19 cellular contexts compared by ENCODE assay signal in genomic region chr14:37447883-37448391, GRCh38.
A peak's percentile ranks its signal among the peaks of the same experiment; 100 is the strongest.
DNase-seq lines count a peak whose midpoint lies in the region; ATAC-seq and TF ChIP-seq lines count a peak whose summit lies in the region.
"Had no signal": no experiment of that assay in that cellular context is flagged by ENCODE, and none has a peak within 500 bp of the region (broad histone marks: within the 10 kb centered on the region; RNA-seq: fewer than 3 reads in every experiment).

No MANE protein-coding gene starts in this region.

- H3K27me3 ChIP-seq in MM.1S (replicated peaks; ENCODE audit: insufficient read depth, low read length) (no peaks in the 10 kb centered on the region), RWPE2 (ENCODE audit: insufficient read depth, poor library complexity, severe bottlenecking) (no peaks in the 10 kb centered on the region), foreskin keratinocyte (no peaks in the 10 kb centered on the region), left ventricle myocardium inferior (ENCODE audit: low read depth) (no peaks in the 10 kb centered on the region)
- no peaks in the 10 kb centered on the region for H3K27me3 ChIP-seq in naive thymus-derived CD4-positive, alpha-beta T cell (ENCODE audit: control insufficient read depth in 2 of 2, insufficient read depth in 2 of 2, low read length in 2 of 2)
- H3K27me3 ChIP-seq: SJSA1 had no signal

- CTCF ChIA-PET in naive thymus-derived CD4-positive, alpha-beta T cell (lab: Charles Lee) = no interaction called here

- peak overlapping the region; percentile 32; the same call in 1 of the 2 replicates for H3K4me2 ChIP-seq in MM.1S (ENCODE audit: low read depth, low read length)

- H3K36me3 ChIP-seq in MM.1S (replicated peaks; ENCODE audit: insufficient read depth, low read length) = no peaks in the 10 kb centered on the region
- H3K36me3 ChIP-seq in RWPE2 (ENCODE audit: low read depth) = no peaks in the 10 kb centered on the region
- no peaks in the 10 kb centered on the region for H3K36me3 ChIP-seq in left ventricle myocardium inferior
- H3K36me3 ChIP-seq in naive thymus-derived CD4-positive, alpha-beta T cell (ENCODE audit: control insufficient read depth in 2 of 3, insufficient read depth in 3 of 3, low read length in 3 of 3) = no peaks in the 10 kb centered on the region
- H3K36me3 ChIP-seq: HAP-1, SJSA1 had no signal

- no peaks in the 10 kb centered on the region for H3K4me1 ChIP-seq in MM.1S (ENCODE audit: low read length)
- peaks cover 26% of the 10 kb centered on the region for H3K4me1 ChIP-seq in RWPE2 (ENCODE audit: insufficient read depth, poor library complexity, severe bottlenecking)
- H3K4me1 ChIP-seq in foreskin keratinocyte = peaks cover 19% of the 10 kb centered on the region
- H3K4me1 ChIP-seq in left ventricle myocardium inferior = no peaks in the 10 kb centered on the region
- no peaks in the 10 kb centered on the region for H3K4me1 ChIP-seq in naive thymus-derived CD4-positive, alpha-beta T cell (ENCODE audit: control insufficient read depth in 2 of 2, insufficient read depth in 2 of 2, low read length in 2 of 2)
- H3K4me1 ChIP-seq: HAP-1, SJSA1 had no signal

- peak; percentile 87 for ATAC-seq in RWPE2 (ENCODE audit: low read depth)
- ATAC-seq in foreskin keratinocyte = peak; percentile 85
- no peak for ATAC-seq in activated naive CD4-positive, alpha-beta T cell treated with anti-CD3 and anti-CD28 coated beads, Interleukin-2, amount 50 U/mL, for 72 hours
- no peak for ATAC-seq in naive thymus-derived CD4-positive, alpha-beta T cell

- H3K27ac ChIP-seq in MM.1S (ENCODE audit: low read length) (peak overlapping the region; percentile 8; the same call in 1 of the 2 replicates), RWPE2 (ENCODE audit: poor library complexity, severe bottlenecking) (no peak overlapping the region), foreskin keratinocyte (no peak overlapping the region), left ventricle myocardium inferior (replicated peaks) (no peak overlapping the region)
- no peak overlapping the region for H3K27ac ChIP-seq in naive thymus-derived CD4-positive, alpha-beta T cell (ENCODE audit: low read depth, low read length)
- H3K27ac ChIP-seq: HL-60, SJSA1 had no signal

- 0 out of 2 replicates have a peak overlapping the region, but pooled peaks have one; percentile 23 for H2AFZ ChIP-seq in MM.1S (ENCODE audit: low read length)

- peaks cover 18% of the 10 kb centered on the region for H3K9me3 Mint-ChIP-seq in nephron progenitor cell
- peaks cover 4 to 9% of the 10 kb centered on the region in 2 donors for H3K9me3 Mint-ChIP-seq in activated naive CD4-positive, alpha-beta T cell treated with anti-CD3 and anti-CD28 coated beads, Interleukin-2, amount 50 U/mL, for 72 hours
- peaks cover 0 to 16% (median 5%) of the 10 kb centered on the region in 11 donors for H3K9me3 Mint-ChIP-seq in naive thymus-derived CD4-positive, alpha-beta T cell

- DNase-seq in MM.1S (peak; percentile 22), RWPE2 (ENCODE audit: low spot score) (no peak), foreskin keratinocyte (peak; percentile 44 to 70), nephron progenitor cell (no peak), left ventricle myocardium inferior (no peak), NOMO-1 (lab: John Stamatoyannopoulos, UW; ENCODE audit: unreplicated experiment in 2 of 2) (no peak)
- DNase-seq in activated naive CD4-positive, alpha-beta T cell treated with anti-CD3 and anti-CD28 coated beads, Interleukin-2, amount 50 U/mL, for 72 hours (ENCODE audit: low spot score in 2 of 2) = no peak
- DNase-seq in naive thymus-derived CD4-positive, alpha-beta T cell = no peak
- DNase-seq: AML-193, Caco-2, KBM-7, NCI-H1092, NCI-H1694 treated with DMSO at 0.1 percent for 48 hours, NCI-H446, NCI-H69, SW 1271 had no signal

- TF ChIP-seq CTCF in MM.1S (IDR thresholded peaks at IDR 0.05; ENCODE audit: low read length) (no peak), RWPE2 (IDR thresholded peaks at IDR 0.05; ENCODE audit: poor library complexity, severe bottlenecking) (no peak), foreskin keratinocyte (conservative IDR thresholded peaks at IDR 0.05) (no peak), nephron progenitor cell (IDR thresholded peaks at IDR 0.05) (no peak), left ventricle myocardium inferior (IDR thresholded peaks at IDR 0.05; ENCODE audit: borderline replicate concordance) (no peak)

- POLR2A ChIA-PET in naive thymus-derived CD4-positive, alpha-beta T cell (lab: Charles Lee) = no interaction called here

- peak overlapping the region; percentile 15 for H3K27ac Mint-ChIP-seq in nephron progenitor cell
- no peak overlapping the region for H3K27ac Mint-ChIP-seq in activated naive CD4-positive, alpha-beta T cell treated with anti-CD3 and anti-CD28 coated beads, Interleukin-2, amount 50 U/mL, for 72 hours
- H3K27ac Mint-ChIP-seq in naive thymus-derived CD4-positive, alpha-beta T cell = no peak overlapping the region

- H3K79me2 ChIP-seq in MM.1S (ENCODE audit: low read length) = no peaks in the 10 kb centered on the region

- H3K9me2 ChIP-seq in MM.1S (replicated peaks; ENCODE audit: insufficient read depth, low read length) = no peaks in the 10 kb centered on the region

- H3F3A ChIP-seq in MM.1S (ENCODE audit: insufficient read depth, low read length) = no peaks in the 10 kb centered on the region

- H3K27me3 Mint-ChIP-seq in nephron progenitor cell (ENCODE audit: low read depth, poor library complexity) = no peaks in the 10 kb centered on the region
- no peaks in the 10 kb centered on the region for H3K27me3 Mint-ChIP-seq in naive thymus-derived CD4-positive, alpha-beta T cell

- no peak overlapping the region for H3K4me3 ChIP-seq in MM.1S (ENCODE audit: low read length)
- no peak overlapping the region for H3K4me3 ChIP-seq in RWPE2 (ENCODE audit: severe bottlenecking)
- H3K4me3 ChIP-seq in left ventricle myocardium inferior = no peak overlapping the region
- H3K4me3 ChIP-seq in naive thymus-derived CD4-positive, alpha-beta T cell (ENCODE audit: low read length) = no peak overlapping the region
- H3K4me3 ChIP-seq: HAP-1, SJSA1 had no signal

- intact Hi-C loops in left ventricle myocardium inferior (cut with micrococcal nuclease) = no loop called here
- intact Hi-C loops in naive thymus-derived CD4-positive, alpha-beta T cell (cut with micrococcal nuclease) = no loop called here

- no peak overlapping the region for H3K9ac ChIP-seq in MM.1S (ENCODE audit: low read length)

- H3K4me1 Mint-ChIP-seq in nephron progenitor cell = no peaks in the 10 kb centered on the region
- H3K4me1 Mint-ChIP-seq in naive thymus-derived CD4-positive, alpha-beta T cell = no peaks in the 10 kb centered on the region

- peaks cover 22% of the 10 kb centered on the region for H3K36me3 Mint-ChIP-seq in nephron progenitor cell (ENCODE audit: low read depth)
- no peaks in the 10 kb centered on the region for H3K36me3 Mint-ChIP-seq in activated naive CD4-positive, alpha-beta T cell treated with anti-CD3 and anti-CD28 coated beads, Interleukin-2, amount 50 U/mL, for 72 hours
- H3K36me3 Mint-ChIP-seq in naive thymus-derived CD4-positive, alpha-beta T cell = no peaks in the 10 kb centered on the region

- no peaks in the 10 kb centered on the region for H4K20me1 ChIP-seq in MM.1S (ENCODE audit: insufficient read depth, low read length)

- H3K4me3 Mint-ChIP-seq in nephron progenitor cell = no peak overlapping the region
- no peak overlapping the region for H3K4me3 Mint-ChIP-seq in naive thymus-derived CD4-positive, alpha-beta T cell

- no peaks in the 10 kb centered on the region for H3K9me3 ChIP-seq in MM.1S (replicated peaks; ENCODE audit: insufficient read depth, low read length)
- no peaks in the 10 kb centered on the region for H3K9me3 ChIP-seq in RWPE2 (ENCODE audit: severe bottlenecking)
- H3K9me3 ChIP-seq in left ventricle myocardium inferior (replicated peaks) = peaks cover 6% of the 10 kb centered on the region
- H3K9me3 ChIP-seq in naive thymus-derived CD4-positive, alpha-beta T cell (ENCODE audit: control insufficient read depth in 2 of 3, low read length in 3 of 3) = no peaks in the 10 kb centered on the region
- H3K9me3 ChIP-seq: HAP-1, SJSA1 had no signal

Comparison
In these comparisons a context has a peak if more than half of its experiments do, and no peak if none do; other contexts are left out.
1. DNase-seq: peak in MM.1S (single experiment) and foreskin keratinocyte (2 of 2); none in RWPE2 (single experiment), nephron progenitor cell (single experiment), activated naive CD4-positive, alpha-beta T cell treated with anti-CD3 and anti-CD28 coated beads, Interleukin-2, amount 50 U/mL, for 72 hours (0 of 2), left ventricle myocardium inferior (single experiment), naive thymus-derived CD4-positive, alpha-beta T cell (0 of 9) and NOMO-1 (0 of 2).
2. ATAC-seq: peak in RWPE2 (single experiment) and foreskin keratinocyte (single experiment); none in activated naive CD4-positive, alpha-beta T cell treated with anti-CD3 and anti-CD28 coated beads, Interleukin-2, amount 50 U/mL, for 72 hours (0 of 2) and naive thymus-derived CD4-positive, alpha-beta T cell (single experiment).